ENCODE assay signal across 10 cellular contexts in genomic region chr5:151221574-151221973, GRCh38. TPM values are rescaled to one million over a fixed set of nuclear protein-coding genes. Genes with fewer than 3 reads are reported as not detected.
DNase-seq lines count a peak whose midpoint lies in the region; ATAC-seq, FAIRE-seq and TF ChIP-seq lines count a peak whose summit lies in the region.
"Had no signal": no experiment of that assay in that cellular context is flagged by ENCODE, and none has a peak within 500 bp of the region (broad histone marks: within the 10 kb centered on the region; RNA-seq: fewer than 3 reads in every experiment).

No MANE protein-coding gene starts in this region.

- TF ChIP-seq CTCF in GM12865 (IDR thresholded peaks at IDR 0.05; ENCODE audit: insufficient read depth, low read depth, low read length, missing control alignments) (no peak), adrenal gland (IDR thresholded peaks at IDR 0.05) (no peak)

- peak overlapping the region; percentile 79 for H3K9ac ChIP-seq in muscle layer of colon (ENCODE audit: low read length)

- 50 to 67% (median 57%) methylated on average over 2 to 3 of the region's 3 CpGs for WGBS in adrenal gland, 4 donors

- peak overlapping the region; percentile 33 to 92 (median 84) for H3K27ac ChIP-seq in adrenal gland
- H3K27ac ChIP-seq in muscle layer of colon (ENCODE audit: low read depth, low read length) = peak overlapping the region; percentile 97
- H3K27ac ChIP-seq: SJCRH30 had no signal

- H3K9me3 ChIP-seq in adrenal gland (replicated peaks in 1 of 3) (no peaks in the 10 kb centered on the region), muscle layer of colon (ENCODE audit: low read length) (no peaks in the 10 kb centered on the region), HAP-1 (no peaks in the 10 kb centered on the region)
- H3K9me3 ChIP-seq: SJCRH30 had no signal

- H3K27me3 ChIP-seq in adrenal gland (no peaks in the 10 kb centered on the region), muscle layer of colon (ENCODE audit: control insufficient read depth in 1 of 2, insufficient read depth in 2 of 2, low read length in 2 of 2) (no peaks in the 10 kb centered on the region), HAP-1 (ENCODE audit: low read depth) (no peaks in the 10 kb centered on the region)

- H3K4me3 ChIP-seq in GM12865 (ENCODE audit: low read depth, low read length) = peak overlapping the region; percentile 76; the same call in 1 of the 2 replicates
- H3K4me3 ChIP-seq in adrenal gland = peak overlapping the region in 1 of 4 donors; percentile 81
- H3K4me3 ChIP-seq in muscle layer of colon (ENCODE audit: low read depth in 1 of 2, low read length in 2 of 2) = peak overlapping the region; percentile 24 to 89
- no peak overlapping the region for H3K4me3 ChIP-seq in HAP-1
- H3K4me3 ChIP-seq: SJCRH30 had no signal

- H3K4me1 ChIP-seq in adrenal gland (replicated peaks in 1 of 2) (peaks cover 22 to 68% of the 10 kb centered on the region in 2 donors), muscle layer of colon (ENCODE audit: insufficient read depth, low read length) (peaks cover 58% of the 10 kb centered on the region), HAP-1 (peaks cover 11% of the 10 kb centered on the region)
- H3K4me1 ChIP-seq: SJCRH30 had no signal

- no peaks in the 10 kb centered on the region for H3K36me3 ChIP-seq in adrenal gland (replicated peaks in 1 of 2)
- H3K36me3 ChIP-seq in muscle layer of colon (ENCODE audit: insufficient read depth, low read length) = no peaks in the 10 kb centered on the region
- no peaks in the 10 kb centered on the region for H3K36me3 ChIP-seq in HAP-1 (replicated peaks)
- H3K36me3 ChIP-seq: SJCRH30 had no signal

- no peak for TF ChIP-seq POLR2A in adrenal gland (IDR thresholded peaks at IDR 0.05)

- ATAC-seq in HG03045 (IDR thresholded peaks at IDR 0.05; ENCODE audit: unreplicated experiment) (no peak), GM21360 (IDR thresholded peaks at IDR 0.05; ENCODE audit: unreplicated experiment) (no peak)

- no peak for FAIRE-seq in frontal cortex (lab: Jason Lieb, UNC)

- intact Hi-C loops in adrenal gland (cut with DNase I) = no loop called here

- peak; percentile 43 for DNase-seq in AG08395 (ENCODE audit: low spot score)
- DNase-seq in GM12865 (ENCODE audit: low read depth) = no peak
- DNase-seq in adrenal gland = peak in 2 of 7 donors; percentile 38 to 48
- DNase-seq in HAP-1 (ENCODE audit: low spot score in 2 of 2) = no peak
- no peak for DNase-seq in frontal cortex (ENCODE audit: low spot score in 2 of 2)
- DNase-seq: COR-L47, SJCRH30 had no signal

- in situ Hi-C loops in HAP-1 (cut with MboI; ENCODE audit: low sequenced_read_pairs) = no loop called here

RNA-seq across cellular contexts. Expression of gene CCDC69, which starts 2.3 kb away (rescaled TPM):
- 100 to 1,000 TPM; 123 to 241 (median 177) TPM for total RNA-seq in adrenal gland
- 100 to 1,000 TPM in 2 of 3 donors, 10 to 100 TPM in 1; 76.1 to 176 (median 148) TPM for polyA plus RNA-seq in adrenal gland
- 0.41 TPM for total RNA-seq in frontal cortex

RNA-seq across cellular contexts. Expression of gene GM2A, which starts 31.4 kb away (rescaled TPM):
- total RNA-seq in adrenal gland (10 to 100 TPM; 45.0 to 79.8 (median 53.9) TPM), frontal cortex (7.3 TPM)
- 10 to 100 TPM; 15.5 to 62.9 (median 21.4) TPM for polyA plus RNA-seq in adrenal gland

Comparison
In these comparisons a context has a peak if more than half of its experiments do, and no peak if none do; other contexts are left out.
1. RNA of gene CCDC69, which starts 2.3 kb away (total RNA-seq): 123 to 241 TPM in adrenal gland; 0.41 TPM in frontal cortex (single experiment); every median in the first group is over 10 times any median in the second.